ENCODE assay signal across 10 cellular contexts in the genomic region with DNA sequence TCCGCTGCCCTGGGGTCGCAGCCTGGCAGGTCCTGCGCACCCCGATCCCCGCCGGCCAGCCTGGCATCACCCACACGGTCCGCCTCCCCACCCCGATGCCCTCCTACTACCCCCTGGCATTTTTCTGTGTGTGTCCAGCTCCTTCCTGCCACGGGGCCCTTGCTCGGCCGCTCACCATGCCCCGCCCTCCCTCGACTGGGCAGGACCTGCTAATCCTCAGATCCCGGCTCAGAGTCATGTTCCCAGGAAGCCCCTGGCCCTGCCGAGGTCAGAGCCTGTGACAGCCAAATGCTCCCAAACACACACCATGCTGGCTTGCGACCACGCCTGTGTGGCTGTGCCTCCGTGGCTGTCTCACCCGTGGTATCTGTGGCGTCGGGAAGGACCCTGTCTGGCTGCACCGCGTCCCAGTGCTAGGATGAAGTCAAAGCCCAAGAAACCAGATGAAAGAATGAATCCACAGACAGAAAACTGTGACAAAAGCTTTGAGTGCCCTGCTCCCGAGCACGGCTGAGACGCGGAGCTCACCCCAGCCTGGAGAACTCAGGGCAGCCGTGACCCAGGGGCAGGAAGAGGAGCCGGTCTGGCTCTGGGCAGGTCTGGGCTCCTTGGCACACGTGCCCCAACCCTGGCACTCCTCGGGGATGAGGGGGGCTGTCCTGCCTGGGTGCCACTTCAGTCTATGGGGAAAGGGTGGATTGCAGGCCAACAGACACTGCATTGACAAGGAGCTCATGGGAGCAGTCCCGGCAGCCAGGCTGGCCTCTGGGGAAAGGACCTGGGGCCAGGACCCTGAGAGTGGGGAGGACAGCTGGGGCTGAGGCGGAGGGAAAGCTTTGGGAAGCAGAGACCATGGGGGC. TPM values are rescaled to one million over a fixed set of nuclear protein-coding genes. Genes with fewer than 3 reads are reported as not detected.
DNase-seq lines count a peak whose midpoint lies in the region; ATAC-seq and TF ChIP-seq lines count a peak whose summit lies in the region.
"Had no signal": no experiment of that assay in that cellular context is flagged by ENCODE, and none has a peak within 500 bp of the region (broad histone marks: within the 10 kb centered on the region; RNA-seq: fewer than 3 reads in every experiment).

No MANE protein-coding gene starts in this region.

- peaks cover 65% of the 10 kb centered on the region for H3K4me1 Mint-ChIP-seq in activated B cell treated with CpG ODN at 0.5 μM for 24 hours
- peaks cover 71% of the 10 kb centered on the region for H3K4me1 Mint-ChIP-seq in stimulated activated memory B cell treated with anti-CD40 and anti-IgM and Interleukin-4, amounts not matched to agents 10 μg/mL and 1 μg/mL and 100 μg/mL, for 72 hours

- intact Hi-C loops in activated B cell treated with CpG ODN at 0.5 μM for 24 hours (cut with micrococcal nuclease): loop anchor here (10.0 kb wide), 1 partner anchor 303 kb away; the partner anchor contains the start of gene DIDO1
- intact Hi-C loops in left cardiac atrium (cut with DNase I): no loop called here

- no peak for TF ChIP-seq CTCF in activated B cell treated with CpG ODN at 0.5 μM for 24 hours (IDR thresholded peaks at IDR 0.05)

- no peaks in the 10 kb centered on the region for H3K9me3 Mint-ChIP-seq in activated B cell treated with CpG ODN at 0.5 μM for 24 hours
- H3K9me3 Mint-ChIP-seq in stimulated activated memory B cell treated with anti-CD40 and anti-IgM and Interleukin-4, amounts not matched to agents 10 μg/mL and 1 μg/mL and 100 μg/mL, for 72 hours: no peaks in the 10 kb centered on the region

- H3K36me3 Mint-ChIP-seq in activated B cell treated with CpG ODN at 0.5 μM for 24 hours (ENCODE audit: low read depth): no peaks in the 10 kb centered on the region
- no peaks in the 10 kb centered on the region for H3K36me3 Mint-ChIP-seq in stimulated activated memory B cell treated with anti-CD40 and anti-IgM and Interleukin-4, amounts not matched to agents 10 μg/mL and 1 μg/mL and 100 μg/mL, for 72 hours

- H3K27me3 Mint-ChIP-seq in activated B cell treated with CpG ODN at 0.5 μM for 24 hours: no peaks in the 10 kb centered on the region
- H3K27me3 Mint-ChIP-seq in stimulated activated memory B cell treated with anti-CD40 and anti-IgM and Interleukin-4, amounts not matched to agents 10 μg/mL and 1 μg/mL and 100 μg/mL, for 72 hours: no peaks in the 10 kb centered on the region

- no peak overlapping the region for H3K4me3 Mint-ChIP-seq in activated B cell treated with CpG ODN at 0.5 μM for 24 hours
- H3K4me3 Mint-ChIP-seq in stimulated activated memory B cell treated with anti-CD40 and anti-IgM and Interleukin-4, amounts not matched to agents 10 μg/mL and 1 μg/mL and 100 μg/mL, for 72 hours: no peak overlapping the region

- ATAC-seq in activated B cell treated with CpG ODN at 0.5 μM for 24 hours (ENCODE audit: low read depth) (no peak), left cardiac atrium (no peak), esophagus mucosa (no peak)
- no peak for ATAC-seq in stimulated activated memory B cell treated with anti-CD40 and anti-IgM and Interleukin-4, amounts not matched to agents 10 μg/mL and 1 μg/mL and 100 μg/mL, for 72 hours

- DNase-seq in NCI-H82 (lab: John Stamatoyannopoulos, UW) (peak; percentile 77), activated B cell treated with CpG ODN at 0.5 μM for 24 hours (no peak), left cardiac atrium (peak; percentile 23), Kasumi-1 (lab: John Stamatoyannopoulos, UW) (no peak), MV-4-11 (lab: John Stamatoyannopoulos, UW) (no peak)
- DNase-seq: KBM-7, NCI-H1930, SW 1271 had no signal

- peak overlapping the region; percentile 9 for H3K27ac Mint-ChIP-seq in activated B cell treated with CpG ODN at 0.5 μM for 24 hours
- peak overlapping the region; percentile 97 for H3K27ac Mint-ChIP-seq in stimulated activated memory B cell treated with anti-CD40 and anti-IgM and Interleukin-4, amounts not matched to agents 10 μg/mL and 1 μg/mL and 100 μg/mL, for 72 hours

- CTCF ChIA-PET in activated B cell treated with CpG ODN at 0.5 μM for 24 hours (lab: Charles Lee): no interaction called here

- POLR2A ChIA-PET in activated B cell treated with CpG ODN at 0.5 μM for 24 hours (lab: Charles Lee): interaction anchor here (3.3 to 11.0 kb wide), 3 partner anchors 17 to 174 kb away, joined by 28 to 147 read pairs (median 48); partner anchors contain the start of genes MRGBP and SLCO4A1

RNA-seq across cellular contexts. Expression of gene SLCO4A1, which starts 20.8 kb away (rescaled TPM):
- 27.8 and 38.9 TPM in 2 replicates for total RNA-seq in activated B cell treated with CpG ODN at 0.5 μM for 24 hours
- total RNA-seq in left cardiac atrium: 10 to 100 TPM; 15.1 to 35.5 TPM
- total RNA-seq in esophagus mucosa: 13.7 TPM

Comparison
In these comparisons a context has a peak if more than half of its experiments do, and no peak if none do; other contexts are left out.
1. DNase-seq: peak in NCI-H82 (single experiment) and left cardiac atrium (single experiment); none in activated B cell treated with CpG ODN at 0.5 μM for 24 hours (single experiment), Kasumi-1 (0 of 2) and MV-4-11 (single experiment).